In genomic region chr10:74898201-74898976, GRCh38 we compare ENCODE assay signal across 10 cellular contexts.
A peak's percentile ranks its signal among the peaks of the same experiment; 100 is the strongest.
DNase-seq lines count a peak whose midpoint lies in the region; ATAC-seq, FAIRE-seq and TF ChIP-seq lines count a peak whose summit lies in the region.
"Had no signal": no experiment of that assay in that cellular context is flagged by ENCODE, and none has a peak within 500 bp of the region (broad histone marks: within the 10 kb centered on the region; RNA-seq: fewer than 3 reads in every experiment).

No MANE protein-coding gene starts in this region.

- WGBS in pancreas, 2 donors, result 89 to 92% methylated on average over 4 of the region's 4 CpGs

- in situ Hi-C loops in SK-MEL-5 (cut with HindIII; ENCODE audit: low pct_unique_long_range_greater_than_20kb, low sequenced_read_pairs), result no loop called here

- H3K4me1 ChIP-seq in pancreas, result peaks cover 7 to 34% (median 14%) of the 10 kb centered on the region in 3 donors

- no peak overlapping the region for H3K4me3 ChIP-seq in pancreas
- H3K4me3 ChIP-seq: body of pancreas had no signal

- H3K27ac ChIP-seq in pancreas, result no peak overlapping the region

- DNase-seq in DMS53 (lab: John Stamatoyannopoulos, UW), result peak; percentile 42
- DNase-seq in DMS53 treated with DMSO at 0.1 percent for 48 hours (lab: John Stamatoyannopoulos, UW; ENCODE audit: unreplicated experiment), result no peak
- peak; percentile 48 for DNase-seq in SK-MEL-5 (ENCODE audit: low read depth, low spot score)
- DNase-seq in pancreas, result no peak
- no peak for DNase-seq in NCI-H82 (lab: John Stamatoyannopoulos, UW)
- no peak for DNase-seq in epidermal melanocyte (ENCODE audit: insufficient read length, low spot score)
- DNase-seq in T1000 (lab: John Stamatoyannopoulos, UW), result no peak
- DNase-seq: body of pancreas had no signal

- no peaks in the 10 kb centered on the region for H3K9me3 ChIP-seq in pancreas
- H3K9me3 ChIP-seq: body of pancreas had no signal

- no peak for FAIRE-seq in pancreas (lab: Jason Lieb, UNC)
- FAIRE-seq: A204.1 had no signal

- TF ChIP-seq CTCF in pancreas (IDR thresholded peaks at IDR 0.05), result no peak

- no peaks in the 10 kb centered on the region for H3K27me3 ChIP-seq in pancreas
- H3K27me3 ChIP-seq: body of pancreas had no signal

- ATAC-seq in HG02852 (IDR thresholded peaks at IDR 0.05; ENCODE audit: unreplicated experiment), result peak; percentile 72
- ATAC-seq in pancreas, result peak; percentile 48 to 66 (median 62)
- ATAC-seq: body of pancreas had no signal

- intact Hi-C loops in pancreas (cut with DNase I), result no loop called here

- no peaks in the 10 kb centered on the region for H3K36me3 ChIP-seq in pancreas

Comparison
In these comparisons a context has a peak if more than half of its experiments do, and no peak if none do; other contexts are left out.
1. DNase-seq: peak in DMS53 (single experiment) and SK-MEL-5 (single experiment); none in DMS53 treated with DMSO at 0.1 percent for 48 hours (single experiment), pancreas (0 of 6), NCI-H82 (single experiment), epidermal melanocyte (single experiment) and T1000 (single experiment).